In the genomic region with DNA sequence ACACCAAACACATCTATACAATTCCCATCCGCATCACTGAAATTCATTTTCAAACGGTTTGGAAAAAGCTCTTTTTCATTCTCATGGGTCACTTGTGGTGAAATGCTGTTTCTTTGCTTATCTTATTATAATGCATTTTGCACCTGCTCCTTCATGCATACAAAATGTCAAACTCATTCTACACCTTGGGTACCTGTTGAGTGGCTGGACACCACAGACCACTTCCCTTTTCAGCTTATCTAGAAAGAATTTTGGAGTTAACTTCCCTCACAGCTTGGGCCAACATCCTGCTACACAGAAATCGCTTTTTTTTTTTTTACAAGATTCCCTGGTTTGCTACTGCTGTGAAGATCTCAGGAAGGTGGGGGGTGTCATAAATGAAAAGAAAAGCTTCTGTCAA, we compare ENCODE assay signal across 24 cellular contexts. TPM values are rescaled to one million over a fixed set of nuclear protein-coding genes. Genes with fewer than 3 reads are reported as not detected.
DNase-seq lines count a peak whose midpoint lies in the region; ATAC-seq and TF ChIP-seq lines count a peak whose summit lies in the region.
"Had no signal": no experiment of that assay in that cellular context is flagged by ENCODE, and none has a peak within 500 bp of the region (broad histone marks: within the 10 kb centered on the region; RNA-seq: fewer than 3 reads in every experiment).

No MANE protein-coding gene starts in this region.

- no peaks in the 10 kb centered on the region for H3K9me2 ChIP-seq in OCI-LY7 (ENCODE audit: insufficient read depth, low read length)

- peaks cover 63% of the 10 kb centered on the region for H3K36me3 ChIP-seq in OCI-LY7 (ENCODE audit: insufficient read depth, low read length)

- ATAC-seq in stimulated activated naive CD8-positive, alpha-beta T cell treated with anti-CD3 and anti-CD28 coated beads, Interleukin-15, amount 100 ng/mL, for 72 hours = no peak
- ATAC-seq: right cardiac atrium had no signal

- in situ Hi-C loops in G401 (cut with HindIII; ENCODE audit: low sequenced_read_pairs) = loop anchor here (5.0 kb wide), 1 partner anchor 38 kb away; the partner anchor contains the start of genes STKLD1 and SURF4

- H3K4me3 Mint-ChIP-seq in stimulated activated naive CD8-positive, alpha-beta T cell treated with anti-CD3 and anti-CD28 coated beads, Interleukin-15, Interleukin-2, amounts not matched to agents 100 ng/mL and 50 ng/mL, for 24 hours = peak overlapping the region; percentile 93
- H3K4me3 Mint-ChIP-seq in stimulated activated naive CD8-positive, alpha-beta T cell treated with anti-CD3 and anti-CD28 coated beads, Interleukin-15, amount 100 ng/mL, for 72 hours = peak overlapping the region in 1 of 2 donors; percentile 26
- H3K4me3 Mint-ChIP-seq in brain = peak overlapping the region in 3 of 5 experiments; percentile 41 to 96 (median 93)

- H3K36me3 Mint-ChIP-seq in stimulated activated naive CD8-positive, alpha-beta T cell treated with anti-CD3 and anti-CD28 coated beads, Interleukin-15, Interleukin-2, amounts not matched to agents 100 ng/mL and 50 ng/mL, for 24 hours (ENCODE audit: low read depth) = peaks cover 60% of the 10 kb centered on the region
- H3K36me3 Mint-ChIP-seq in brain = peaks cover 47% of the 10 kb centered on the region

- H3K4me1 Mint-ChIP-seq in stimulated activated naive CD8-positive, alpha-beta T cell treated with anti-CD3 and anti-CD28 coated beads, Interleukin-15, Interleukin-2, amounts not matched to agents 100 ng/mL and 50 ng/mL, for 24 hours (ENCODE audit: low read depth) = peaks cover 45% of the 10 kb centered on the region
- H3K4me1 Mint-ChIP-seq in stimulated activated naive CD8-positive, alpha-beta T cell treated with anti-CD3 and anti-CD28 coated beads, Interleukin-15, amount 100 ng/mL, for 72 hours = peaks cover 62% of the 10 kb centered on the region
- H3K4me1 Mint-ChIP-seq in brain = peaks cover 46% of the 10 kb centered on the region

- CTCF ChIA-PET in OCI-LY7 (lab: Charles Lee; ENCODE audit: unreplicated experiment) = no interaction called here

- no peak overlapping the region for H3K27ac ChIP-seq in OCI-LY7 (ENCODE audit: low read depth, low read length, poor library complexity, severe bottlenecking)
- H3K27ac ChIP-seq: parathyroid adenoma, SK-N-MC, spleen, vagina had no signal

- peak overlapping the region; percentile 91 for H3K4me2 ChIP-seq in OCI-LY7 (ENCODE audit: low read length)

- no peak overlapping the region for H3K4me3 ChIP-seq in OCI-LY7 (ENCODE audit: low read depth, low read length, poor library complexity, severe bottlenecking)
- H3K4me3 ChIP-seq: SK-N-MC, spleen, vagina had no signal

- DNase-seq in stimulated activated naive CD8-positive, alpha-beta T cell treated with anti-CD3 and anti-CD28 coated beads, Interleukin-15, amount 100 ng/mL, for 72 hours = no peak
- DNase-seq in OCI-LY7 (ENCODE audit: low spot score) = no peak
- no peak for DNase-seq in hepatic stellate cell (ENCODE audit: low spot score)
- DNase-seq in NOMO-1 treated with dmso at 0.1 percent for 144 hours (lab: John Stamatoyannopoulos, UW; ENCODE audit: unreplicated experiment) = no peak
- DNase-seq in G401 (ENCODE audit: low spot score) = no peak
- DNase-seq: activated CD4-positive, alpha-beta T cell treated with anti-CD3 and anti-CD28 coated beads, Interleukin-2, amount 10 ng/mL, durations not matched to agents 24 days and 14 days; activated naive CD4-positive, alpha-beta T cell treated with anti-CD3 and anti-CD28 coated beads, Interleukin-2, amount 50 U/mL, for 16 hours; CD4-positive, CD25-positive, alpha-beta regulatory T cell; cerebellar nuclear complex; midbrain; NCI-H1105; NCI-H1930; nephron progenitor cell; right cardiac atrium; spleen; stimulated activated CD4-positive, alpha-beta T cell treated with anti-CD3 and anti-CD28 coated beads, Interleukin-2, amount 100 ng/mL, for 48 hours; stimulated activated naive CD4-positive, alpha-beta T cell had no signal

- peak overlapping the region; percentile 21 for H3K27ac Mint-ChIP-seq in stimulated activated naive CD8-positive, alpha-beta T cell treated with anti-CD3 and anti-CD28 coated beads, Interleukin-15, Interleukin-2, amounts not matched to agents 100 ng/mL and 50 ng/mL, for 24 hours
- peak overlapping the region in 1 of 2 donors; percentile 55 for H3K27ac Mint-ChIP-seq in stimulated activated naive CD8-positive, alpha-beta T cell treated with anti-CD3 and anti-CD28 coated beads, Interleukin-15, amount 100 ng/mL, for 72 hours
- H3K27ac Mint-ChIP-seq in brain = no peak overlapping the region
- H3K27ac Mint-ChIP-seq: T-helper 2 cell treated with Interferon-gamma antibody and Interleukin-4, amounts not matched to agents 5 μg/mL and 100 μg/mL, for 36 hours had no signal

- no peaks in the 10 kb centered on the region for H3K9me3 Mint-ChIP-seq in stimulated activated naive CD8-positive, alpha-beta T cell treated with anti-CD3 and anti-CD28 coated beads, Interleukin-15, Interleukin-2, amounts not matched to agents 100 ng/mL and 50 ng/mL, for 24 hours
- H3K9me3 Mint-ChIP-seq in stimulated activated naive CD8-positive, alpha-beta T cell treated with anti-CD3 and anti-CD28 coated beads, Interleukin-15, amount 100 ng/mL, for 72 hours = no peaks in the 10 kb centered on the region
- peaks cover 0 to 3% (median 0%) of the 10 kb centered on the region in 5 experiments for H3K9me3 Mint-ChIP-seq in brain
- H3K9me3 Mint-ChIP-seq: activated CD4-positive, alpha-beta T cell treated with anti-CD3 and anti-CD28 coated beads, Interleukin-2, amount 10 ng/mL, durations not matched to agents 24 days and 14 days; CD4-positive, CD25-positive, alpha-beta regulatory T cell; T-helper 2 cell treated with Interferon-gamma antibody and Interleukin-4, amounts not matched to agents 5 μg/mL and 100 μg/mL, for 36 hours had no signal

- peaks cover 50% of the 10 kb centered on the region for H3K79me2 ChIP-seq in OCI-LY7 (ENCODE audit: insufficient read depth, low read depth, low read length)
- H3K79me2 ChIP-seq: parathyroid adenoma had no signal

- intact Hi-C loops in OCI-LY7 (cut with micrococcal nuclease; ENCODE audit: unreplicated experiment) = loop anchor here (5.0 kb wide), 1 partner anchor 68 kb away; the partner anchor contains the start of genes MED22 and RPL7A

- no TSS peak for BruUV-seq in OCI-LY7 (replicated peaks; lab: Mats Ljungman, UMichigan)

- H3K4me1 ChIP-seq in OCI-LY7 (ENCODE audit: insufficient read depth, low read length, poor library complexity, severe bottlenecking) = peaks cover 32% of the 10 kb centered on the region

- no peaks in the 10 kb centered on the region for H3K9me3 ChIP-seq in OCI-LY7 (ENCODE audit: low read length)
- H3K9me3 ChIP-seq: spleen, vagina had no signal

- no peaks in the 10 kb centered on the region for H3K27me3 Mint-ChIP-seq in stimulated activated naive CD8-positive, alpha-beta T cell treated with anti-CD3 and anti-CD28 coated beads, Interleukin-15, Interleukin-2, amounts not matched to agents 100 ng/mL and 50 ng/mL, for 24 hours
- no peaks in the 10 kb centered on the region for H3K27me3 Mint-ChIP-seq in stimulated activated naive CD8-positive, alpha-beta T cell treated with anti-CD3 and anti-CD28 coated beads, Interleukin-15, amount 100 ng/mL, for 72 hours
- peaks cover 8% of the 10 kb centered on the region for H3K27me3 Mint-ChIP-seq in brain
- H3K27me3 Mint-ChIP-seq: activated CD4-positive, alpha-beta T cell treated with anti-CD3 and anti-CD28 coated beads, Interleukin-2, amount 10 ng/mL, durations not matched to agents 24 days and 14 days; CD4-positive, CD25-positive, alpha-beta regulatory T cell had no signal

- TF ChIP-seq CTCF in OCI-LY7 (conservative IDR thresholded peaks at IDR 0.05; ENCODE audit: low read length) = no peak
- TF ChIP-seq CTCF in brain (conservative IDR thresholded peaks at IDR 0.05) = no peak

- H4K20me1 ChIP-seq in OCI-LY7 (ENCODE audit: insufficient read depth, low read length) = 0 out of 2 replicates have a peak, but pooled peaks cover 5% of the 10 kb centered on the region

- POLR2A ChIA-PET in OCI-LY7 (lab: Charles Lee) = no interaction called here

- no peak overlapping the region for H2AFZ ChIP-seq in OCI-LY7 (ENCODE audit: low read length)
- H2AFZ ChIP-seq: parathyroid adenoma had no signal

RNA-seq across cellular contexts. Expression of gene REXO4, which starts 2.7 kb away (rescaled TPM):
- 33.6 and 35.7 TPM in 2 replicates for total RNA-seq in OCI-LY7 (2014; rRNA removed; shearing (Covaris generic))
- 40.6 and 45.5 TPM in 2 replicates for total RNA-seq in OCI-LY7 (2022)
- 51.7 TPM for polyA plus RNA-seq in brain (ENCODE audit: insufficient read depth, low read depth, low replicate concordance)
- total RNA-seq in G401 (2014; rRNA removed; shearing (Covaris generic)) = 25.0 and 38.8 TPM in 2 replicates

RNA-seq across cellular contexts. Expression of gene ADAMTS13, which starts 7.1 kb away (rescaled TPM):
- total RNA-seq in OCI-LY7 (2014; rRNA removed; shearing (Covaris generic)) = 6.2 and 6.6 TPM in 2 replicates
- total RNA-seq in OCI-LY7 (2022) = 18.1 and 18.5 TPM in 2 replicates
- polyA plus RNA-seq in brain (ENCODE audit: insufficient read depth, low read depth, low replicate concordance) = 4.0 TPM
- total RNA-seq in G401 (2014; rRNA removed; shearing (Covaris generic)) = 1.4 and 2.3 TPM in 2 replicates

RNA-seq across cellular contexts. Expression of gene STKLD1, which starts 38.9 kb away (rescaled TPM):
- 0.05 and 1.7 TPM in 2 replicates for total RNA-seq in OCI-LY7 (2014; rRNA removed; shearing (Covaris generic))
- 0.81 and 1.4 TPM in 2 replicates for total RNA-seq in OCI-LY7 (2022)
- 5.8 TPM for polyA plus RNA-seq in brain (ENCODE audit: insufficient read depth, low read depth, low replicate concordance)
- total RNA-seq in G401 (2014; rRNA removed; shearing (Covaris generic)) = 0.37 and 1.1 TPM in 2 replicates
- total RNA-seq: M059J, vagina had no signal

RNA-seq across cellular contexts. Expression of gene SURF4, which starts 39.2 kb away (rescaled TPM):
- total RNA-seq in OCI-LY7 (2014; rRNA removed; shearing (Covaris generic)) = 75.5 and 76.0 TPM in 2 replicates
- total RNA-seq in OCI-LY7 (2022) = 87.5 and 92.3 TPM in 2 replicates
- 128 TPM for polyA plus RNA-seq in brain (ENCODE audit: insufficient read depth, low read depth, low replicate concordance)
- 333 and 361 TPM in 2 replicates for total RNA-seq in G401 (2014; rRNA removed; shearing (Covaris generic))

RNA-seq across cellular contexts. Expression of gene CACFD1, which starts 44.7 kb away (rescaled TPM):
- total RNA-seq in OCI-LY7 (2014; rRNA removed; shearing (Covaris generic)) = 14.9 and 17.2 TPM in 2 replicates
- total RNA-seq in OCI-LY7 (2022) = 16.7 and 19.2 TPM in 2 replicates
- 52.4 TPM for polyA plus RNA-seq in brain (ENCODE audit: insufficient read depth, low read depth, low replicate concordance)
- total RNA-seq in G401 (2014; rRNA removed; shearing (Covaris generic)) = 23.2 and 26.1 TPM in 2 replicates
